Comparison of ENCODE assay signal across 1 cellular context in genomic region chr2:27353762-27354596, GRCh38.
TF ChIP-seq lines count a peak whose summit lies in the region.

No MANE protein-coding gene starts in this region.

TF ChIP-seq in H1, 55 proteins besides CTCF, POLR2A, EP300 and RAD21:
- TF ChIP-seq BACH1 (IDR thresholded peaks at IDR 0.05; ENCODE audit: low read length) = no peak
- no peak for TF ChIP-seq RXRA (IDR thresholded peaks at IDR 0.05; ENCODE audit: insufficient read depth, low read depth, low read length)
- no peak for TF ChIP-seq SP2 (IDR thresholded peaks at IDR 0.05; ENCODE audit: low read length)
- no peak for TF ChIP-seq POU5F1 (IDR thresholded peaks at IDR 0.05; ENCODE audit: low read depth, low read length)
- TF ChIP-seq NANOG (IDR thresholded peaks at IDR 0.05; ENCODE audit: insufficient read depth, low read depth, low read length, poor library complexity, severe bottlenecking) = no peak
- TF ChIP-seq SIX5 (IDR thresholded peaks at IDR 0.05; ENCODE audit: low read depth, low read length) = no peak
- no peak for TF ChIP-seq ATF2 (IDR thresholded peaks at IDR 0.05; ENCODE audit: low read length)
TF ChIP-seq in H1: peak in this region for 0.
